Comparison of ENCODE assay signal across 8 cellular contexts in genomic region chr17:56478836-56479447, GRCh38.
DNase-seq lines count a peak whose midpoint lies in the region; ATAC-seq and TF ChIP-seq lines count a peak whose summit lies in the region.

No MANE protein-coding gene starts in this region.

- ATAC-seq in left lobe of liver, result peak; percentile 81

- no peak overlapping the region for H3K4me3 ChIP-seq in WERI-Rb-1 (ENCODE audit: low read depth, low read length)

- H3K36me3 ChIP-seq in WERI-Rb-1, result no peaks in the 10 kb centered on the region

- peak; percentile 20 to 52 for DNase-seq in NCI-H524 (lab: John Stamatoyannopoulos, UW)
- DNase-seq in NCI-H524 treated with DMSO at 0.1 percent for 48 hours (lab: John Stamatoyannopoulos, UW), result no peak
- DNase-seq in HPDE6-E6E7 (ENCODE audit: extremely low spot score), result peak; percentile 25
- DNase-seq in WERI-Rb-1, result peak; percentile 24
- DNase-seq in left lobe of liver (ENCODE audit: low spot score), result no peak
- no peak for DNase-seq in NCI-H2029 treated with DMSO at 0.1 percent for 48 hours (lab: John Stamatoyannopoulos, UW)
- DNase-seq in NCI-H1436 (lab: John Stamatoyannopoulos, UW), result no peak
- DNase-seq in activated CD4-positive, CD25-positive, alpha-beta regulatory T cell treated with anti-CD3 and anti-CD28 coated beads, Interleukin-2, amount 50 U/mL, for 72 hours, result no peak

- H3K27ac ChIP-seq in WERI-Rb-1, result no peak overlapping the region

- peak; percentile 73 for TF ChIP-seq CTCF in WERI-Rb-1 (IDR thresholded peaks at IDR 0.05; ENCODE audit: low read depth, low read length)

- H3K27me3 ChIP-seq in WERI-Rb-1 (ENCODE audit: insufficient read depth, low read depth, severe bottlenecking), result no peaks in the 10 kb centered on the region

- no peaks in the 10 kb centered on the region for H3K9me3 ChIP-seq in WERI-Rb-1 (ENCODE audit: severe bottlenecking)

Comparison
In these comparisons a context has a peak if more than half of its experiments do, and no peak if none do; other contexts are left out.
1. DNase-seq: peak in NCI-H524 (2 of 2), HPDE6-E6E7 (single experiment) and WERI-Rb-1 (single experiment); none in NCI-H524 treated with DMSO at 0.1 percent for 48 hours (single experiment), left lobe of liver (single experiment), NCI-H2029 treated with DMSO at 0.1 percent for 48 hours (single experiment), NCI-H1436 (single experiment) and activated CD4-positive, CD25-positive, alpha-beta regulatory T cell treated with anti-CD3 and anti-CD28 coated beads, Interleukin-2, amount 50 U/mL, for 72 hours (single experiment).